ENCODE assay signal across 1 cellular context in genomic region chr7:33537078-33537477, GRCh38.
TF ChIP-seq lines count a peak whose summit lies in the region.

No MANE protein-coding gene starts in this region.

TF ChIP-seq in WTC11, 78 proteins besides CTCF, POLR2A, EP300 and RAD21 (continued from another document):
- TF ChIP-seq PRDM15 (CRISPR knock-in tag; IDR thresholded peaks at IDR 0.05) (no peak), ETV6 (CRISPR knock-in tag; IDR thresholded peaks at IDR 0.05) (no peak), TCF7 (CRISPR knock-in tag; IDR thresholded peaks at IDR 0.05; ENCODE audit: low read depth) (no peak), GRHL2 (CRISPR knock-in tag; IDR thresholded peaks at IDR 0.05; ENCODE audit: insufficient replicate concordance, severe bottlenecking) (no peak), ESRRA (CRISPR knock-in tag; IDR thresholded peaks at IDR 0.05; ENCODE audit: borderline replicate concordance) (no peak)
